ENCODE assay signal across 12 cellular contexts in the genomic region with DNA sequence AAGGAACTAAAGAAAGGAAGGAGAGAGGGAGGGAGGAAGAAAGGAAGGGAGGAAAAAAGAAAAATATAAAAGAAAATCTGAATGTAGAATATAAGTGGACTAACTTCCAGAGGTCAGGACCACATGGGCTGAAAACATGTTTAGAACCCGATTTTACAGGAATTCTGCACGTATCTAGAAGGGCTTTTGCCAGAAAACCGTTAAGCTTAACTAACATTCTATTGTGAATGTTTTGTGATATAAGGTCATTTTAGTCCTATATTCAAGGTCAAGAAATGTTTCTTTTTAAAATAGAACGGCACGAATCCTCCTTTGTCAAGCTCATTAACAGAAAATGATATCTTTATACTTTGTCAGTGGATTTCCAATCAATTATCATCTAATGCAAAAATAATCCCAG. TPM values are rescaled to one million over a fixed set of nuclear protein-coding genes. Genes with fewer than 3 reads are reported as not detected.
"Had no signal": no experiment of that assay in that cellular context is flagged by ENCODE, and none has a peak within 500 bp of the region (broad histone marks: within the 10 kb centered on the region; RNA-seq: fewer than 3 reads in every experiment).

No MANE protein-coding gene starts in this region.

- H3K4me3 ChIP-seq: GM23248, GM23338, HAP-1 had no signal

- H3K27ac ChIP-seq: GM23248 had no signal

- H3K9ac ChIP-seq: GM23248 had no signal

- H3K9me3 ChIP-seq: HAP-1 had no signal

- H3K36me3 ChIP-seq: HAP-1 had no signal

- H3K4me2 ChIP-seq: GM23338 had no signal

- ATAC-seq: GM23338, HCT116 had no signal

- DNase-seq: GM23248, GOT3, H7, H9, HCEC 1CT, HFFc6 had no signal

- H2AFZ ChIP-seq: GM23248, GM23338 had no signal

- FAIRE-seq: H1, H54 had no signal

RNA-seq across cellular contexts. Expression of a gene that starts 13.1 kb away (rescaled TPM):
- total RNA-seq: GM23248, GM23338, H1, H4, H7, H9, HFFc6 had no signal
- polyA plus RNA-seq: GM23248, GM23338, H1 had no signal
